ENCODE assay signal across 17 cellular contexts in genomic region chr10:31142026-31142425, GRCh38.
DNase-seq lines count a peak whose midpoint lies in the region; ATAC-seq, FAIRE-seq and TF ChIP-seq lines count a peak whose summit lies in the region.
"Had no signal": no experiment of that assay in that cellular context is flagged by ENCODE, and none has a peak within 500 bp of the region (broad histone marks: within the 10 kb centered on the region; RNA-seq: fewer than 3 reads in every experiment).

No MANE protein-coding gene starts in this region.

- no peak overlapping the region for H3K4me3 ChIP-seq in fibroblast of the aortic adventitia (ENCODE audit: low read depth, low read length)
- H3K4me3 ChIP-seq: gastroesophageal sphincter, GM12878, Peyer's patch, upper lobe of right lung had no signal

- H3K36me3 Mint-ChIP-seq in activated naive CD8-positive, alpha-beta T cell = no peaks in the 10 kb centered on the region
- H3K36me3 Mint-ChIP-seq in activated naive CD8-positive, alpha-beta T cell treated with anti-CD3 and anti-CD28 coated beads for 36 hours = no peaks in the 10 kb centered on the region
- H3K36me3 Mint-ChIP-seq: activated naive CD8-positive, alpha-beta T cell treated with anti-CD3 and anti-CD28 coated beads, Interleukin-2, amount 10 ng/mL, durations not matched to agents 7 days and 5 days had no signal

- ATAC-seq in SK-N-SH treated with all-trans-retinoic acid at 6 μM for 48 hours = peak; percentile 68
- ATAC-seq in GM21576 (IDR thresholded peaks at IDR 0.05; ENCODE audit: unreplicated experiment) = no peak
- ATAC-seq: gastroesophageal sphincter, GM12878, upper lobe of right lung had no signal

- no peak for TF ChIP-seq CTCF in fibroblast of the aortic adventitia (IDR thresholded peaks at IDR 0.05; ENCODE audit: insufficient read depth, low read length)

- peaks cover 21% of the 10 kb centered on the region for H3K4me1 Mint-ChIP-seq in activated naive CD8-positive, alpha-beta T cell (ENCODE audit: low read depth)
- H3K4me1 Mint-ChIP-seq in activated naive CD8-positive, alpha-beta T cell treated with anti-CD3 and anti-CD28 coated beads for 36 hours = peaks cover 19% of the 10 kb centered on the region

- peak overlapping the region; percentile 9 for H3K27ac Mint-ChIP-seq in activated naive CD8-positive, alpha-beta T cell
- H3K27ac Mint-ChIP-seq in activated naive CD8-positive, alpha-beta T cell treated with anti-CD3 and anti-CD28 coated beads for 36 hours = no peak overlapping the region
- H3K27ac Mint-ChIP-seq: activated naive CD8-positive, alpha-beta T cell treated with anti-CD3 and anti-CD28 coated beads, Interleukin-2, amount 10 ng/mL, durations not matched to agents 7 days and 5 days had no signal

- FAIRE-seq in urothelium cell line (lab: Jason Lieb, UNC) (no peak), frontal cortex (lab: Jason Lieb, UNC) (no peak)
- FAIRE-seq: GM12878 had no signal

- no peak for DNase-seq in activated naive CD8-positive, alpha-beta T cell treated with anti-CD3 and anti-CD28 coated beads for 36 hours
- DNase-seq in fibroblast of the aortic adventitia (ENCODE audit: low read depth) = peak; percentile 53
- DNase-seq in urothelium cell line (ENCODE audit: low spot score) = peak; percentile 63
- DNase-seq in frontal cortex (ENCODE audit: low spot score in 2 of 2) = no peak
- DNase-seq in SW 1271 (lab: John Stamatoyannopoulos, UW) = no peak
- DNase-seq: activated naive CD8-positive, alpha-beta T cell treated with anti-CD3 and anti-CD28 coated beads, Interleukin-2, amount 10 ng/mL, durations not matched to agents 7 days and 5 days; dermis blood vessel endothelial cell; MM.1S; NCI-H446 treated with DMSO at 0.1 percent for 48 hours; nucleus accumbens; Peyer's patch; upper lobe of right lung had no signal

- H3K27me3 Mint-ChIP-seq in activated naive CD8-positive, alpha-beta T cell = no peaks in the 10 kb centered on the region
- peaks cover under 1% of the 10 kb centered on the region for H3K27me3 Mint-ChIP-seq in activated naive CD8-positive, alpha-beta T cell treated with anti-CD3 and anti-CD28 coated beads for 36 hours
- H3K27me3 Mint-ChIP-seq: activated naive CD8-positive, alpha-beta T cell treated with anti-CD3 and anti-CD28 coated beads, Interleukin-2, amount 10 ng/mL, durations not matched to agents 7 days and 5 days had no signal

- no peak overlapping the region for H3K4me3 Mint-ChIP-seq in activated naive CD8-positive, alpha-beta T cell
- H3K4me3 Mint-ChIP-seq in activated naive CD8-positive, alpha-beta T cell treated with anti-CD3 and anti-CD28 coated beads for 36 hours = no peak overlapping the region
- H3K4me3 Mint-ChIP-seq: activated naive CD8-positive, alpha-beta T cell treated with anti-CD3 and anti-CD28 coated beads, Interleukin-2, amount 10 ng/mL, durations not matched to agents 7 days and 5 days had no signal

- no peaks in the 10 kb centered on the region for H3K9me3 Mint-ChIP-seq in activated naive CD8-positive, alpha-beta T cell (ENCODE audit: low read depth)
- H3K9me3 Mint-ChIP-seq in activated naive CD8-positive, alpha-beta T cell treated with anti-CD3 and anti-CD28 coated beads for 36 hours = no peaks in the 10 kb centered on the region
- H3K9me3 Mint-ChIP-seq: activated naive CD8-positive, alpha-beta T cell treated with anti-CD3 and anti-CD28 coated beads, Interleukin-2, amount 10 ng/mL, durations not matched to agents 7 days and 5 days had no signal

TF ChIP-seq in SK-N-SH treated with all-trans-retinoic acid at 6 μM for 48 hours, 23 proteins besides CTCF, POLR2A, EP300 and RAD21:
- no peak for TF ChIP-seq TOX (CRISPR knock-in tag; IDR thresholded peaks at IDR 0.05; ENCODE audit: borderline replicate concordance)
- no peak for TF ChIP-seq GLIS3 (CRISPR knock-in tag; IDR thresholded peaks at IDR 0.05)
- TF ChIP-seq TSHZ2 (CRISPR knock-in tag; IDR thresholded peaks at IDR 0.05) = no peak
- no peak for TF ChIP-seq PATZ1 (CRISPR knock-in tag; IDR thresholded peaks at IDR 0.05; ENCODE audit: borderline replicate concordance)
- TF ChIP-seq RARB (CRISPR knock-in tag; IDR thresholded peaks at IDR 0.05) = no peak
- TF ChIP-seq CSRNP3 (CRISPR knock-in tag; IDR thresholded peaks at IDR 0.05) = no peak
- TF ChIP-seq ZNF8 (CRISPR knock-in tag; IDR thresholded peaks at IDR 0.05) = no peak
- TF ChIP-seq TCF4 (CRISPR knock-in tag; IDR thresholded peaks at IDR 0.05; ENCODE audit: borderline replicate concordance) = no peak
- TF ChIP-seq ARNTL (CRISPR knock-in tag; IDR thresholded peaks at IDR 0.05; ENCODE audit: borderline replicate concordance, low read depth) = no peak
- TF ChIP-seq PPARA (CRISPR knock-in tag; IDR thresholded peaks at IDR 0.05; ENCODE audit: borderline replicate concordance) = no peak
- no peak for TF ChIP-seq ZNF565 (CRISPR knock-in tag; conservative IDR thresholded peaks at IDR 0.05; ENCODE audit: low read depth)
- no peak for TF ChIP-seq ZC3H10 (CRISPR knock-in tag; IDR thresholded peaks at IDR 0.05)
- TF ChIP-seq SNAI2 (CRISPR knock-in tag; IDR thresholded peaks at IDR 0.05) = no peak
- no peak for TF ChIP-seq CREB5 (CRISPR knock-in tag; IDR thresholded peaks at IDR 0.05; ENCODE audit: low read depth)
- no peak for TF ChIP-seq ISL1 (CRISPR knock-in tag; IDR thresholded peaks at IDR 0.05)
- TF ChIP-seq ZFP30 (CRISPR knock-in tag; IDR thresholded peaks at IDR 0.05) = no peak

Comparison
In these comparisons a context has a peak if more than half of its experiments do, and no peak if none do; other contexts are left out.
1. DNase-seq: peak in fibroblast of the aortic adventitia (single experiment) and urothelium cell line (single experiment); none in activated naive CD8-positive, alpha-beta T cell treated with anti-CD3 and anti-CD28 coated beads for 36 hours (single experiment), frontal cortex (0 of 2) and SW 1271 (0 of 2).